8 cellular contexts compared by ENCODE assay signal in genomic region chr12:124036117-124037109, GRCh38.
A peak's percentile ranks its signal among the peaks of the same experiment; 100 is the strongest.
DNase-seq lines count a peak whose midpoint lies in the region; ATAC-seq and TF ChIP-seq lines count a peak whose summit lies in the region.

No MANE protein-coding gene starts in this region.

- intact Hi-C loops in HCT116 (cut with micrococcal nuclease) = loop anchor here (1.0 to 10.0 kb wide), 5 partner anchors 285 to 861 kb away; no protein-coding TSS in a partner anchor
- intact Hi-C loops in OCI-LY7 (cut with micrococcal nuclease; ENCODE audit: unreplicated experiment) = loop anchor here (1.0 to 5.0 kb wide), 3 partner anchors 285 to 731 kb away; no protein-coding TSS in a partner anchor
- intact Hi-C loops in psoas muscle (cut with DNase I) = loop anchor here (2.0 to 10.0 kb wide), 5 partner anchors 281 to 866 kb away; no protein-coding TSS in a partner anchor

- POLR2A ChIA-PET in HCT116 (lab: Charles Lee) = no interaction called here
- POLR2A ChIA-PET in OCI-LY7 (lab: Charles Lee) = interaction anchor here (0.8 kb wide), 1 partner anchor 1214 kb away, joined by 3 read pairs; no protein-coding TSS in a partner anchor

- DNase-seq in HCT116 (ENCODE audit: low read depth, low spot score) (peak; percentile 15), OCI-LY7 (ENCODE audit: low spot score) (peak; percentile 53), glutamatergic neuron (peak; percentile 43), psoas muscle (peak in 1 of 2 donors; percentile 36), mucosa of gallbladder (ENCODE audit: low spot score) (no peak), NK-92 (lab: John Stamatoyannopoulos, UW; ENCODE audit: unreplicated experiment) (no peak)
- DNase-seq in activated naive CD4-positive, alpha-beta T cell treated with Interleukin-2 at 50 U/mL for 16 hours = peak; percentile 42

- H3K4me1 Mint-ChIP-seq in glutamatergic neuron (ENCODE audit: low read depth, unreplicated experiment) = peaks cover 30% of the 10 kb centered on the region

- ATAC-seq in HCT116 (peak; percentile 71), psoas muscle (peak; percentile 30 to 75 (median 58))

- no peaks in the 10 kb centered on the region for H3K27me3 ChIP-seq in BLaER1 treated with 17β-estradiol and CSF1 and Interleukin-3, amounts not matched to agents 10 nM and 100 nM
- H3K27me3 ChIP-seq in HCT116 (ENCODE audit: insufficient read depth, low read length) (no peaks in the 10 kb centered on the region), psoas muscle (ENCODE audit: insufficient read depth in 3 of 3, low read length in 2 of 3) (no peaks in the 10 kb centered on the region)

- peak overlapping the region; percentile 91 for H2AFZ ChIP-seq in HCT116 (ENCODE audit: low read depth, low read length, poor library complexity, severe bottlenecking)
- peak overlapping the region; percentile 52; the same call in 1 of the 2 replicates for H2AFZ ChIP-seq in OCI-LY7 (ENCODE audit: low read length)

- RAD21 ChIA-PET in HCT116 (lab: Charles Lee; ENCODE audit: low non-redundant PET in 1 of 2, low total read pairs in 2 of 2, uncharacterized antibody in 2 of 2, unreplicated experiment in 2 of 2) = interaction anchor here in 1 of 2 experiments (1.5 kb wide), 1 partner anchor 735 kb away, joined by 3 read pairs; no protein-coding TSS in a partner anchor

- peak; percentile 83 to 94 (median 91) for TF ChIP-seq CTCF in HCT116 (IDR thresholded peaks at IDR 0.05 in 2 of 3, conservative IDR thresholded peaks at IDR 0.05 in 1 of 3; ENCODE audit: borderline replicate concordance in 1 of 3, insufficient read depth in 1 of 3, low read depth in 2 of 3, low read length in 2 of 3)
- TF ChIP-seq CTCF in OCI-LY7 (conservative IDR thresholded peaks at IDR 0.05; ENCODE audit: low read length) = peak; percentile 99
- peak; percentile 95 for TF ChIP-seq CTCF in glutamatergic neuron (IDR thresholded peaks at IDR 0.05; ENCODE audit: partially characterized antibody, unreplicated experiment)
- peak; percentile 95 for TF ChIP-seq CTCF in psoas muscle (IDR thresholded peaks at IDR 0.05)

- no peaks in the 10 kb centered on the region for H3K27me3 Mint-ChIP-seq in glutamatergic neuron (ENCODE audit: unreplicated experiment)

- no peaks in the 10 kb centered on the region for H3K79me2 ChIP-seq in HCT116 (ENCODE audit: insufficient read depth, low read length)
- H3K79me2 ChIP-seq in OCI-LY7 (ENCODE audit: insufficient read depth, low read depth, low read length) = no peaks in the 10 kb centered on the region

- no peak overlapping the region for H3K27ac ChIP-seq in BLaER1 treated with 17β-estradiol and CSF1 and Interleukin-3, amounts not matched to agents 10 nM and 100 nM
- H3K27ac ChIP-seq in HCT116 (ENCODE audit: low read depth, low read length) = no peak overlapping the region
- H3K27ac ChIP-seq in OCI-LY7 (ENCODE audit: low read depth, low read length, poor library complexity, severe bottlenecking) = no peak overlapping the region
- no peak overlapping the region for H3K27ac ChIP-seq in psoas muscle

- H3K9me3 Mint-ChIP-seq in glutamatergic neuron (ENCODE audit: unreplicated experiment) = peaks cover 1% of the 10 kb centered on the region

- H3K36me3 ChIP-seq in BLaER1 treated with 17β-estradiol and CSF1 and Interleukin-3, amounts not matched to agents 10 nM and 100 nM = no peaks in the 10 kb centered on the region
- H3K36me3 ChIP-seq in HCT116 (ENCODE audit: control insufficient read depth in 1 of 2, insufficient read depth in 2 of 2, low read length in 2 of 2) = no peaks in the 10 kb centered on the region
- no peaks in the 10 kb centered on the region for H3K36me3 ChIP-seq in OCI-LY7 (ENCODE audit: insufficient read depth, low read length)
- no peaks in the 10 kb centered on the region for H3K36me3 ChIP-seq in psoas muscle (ENCODE audit: insufficient read depth in 1 of 2, low read depth in 1 of 2)

- H3K4me2 ChIP-seq in BLaER1 treated with 17β-estradiol and CSF1 and Interleukin-3, amounts not matched to agents 10 nM and 100 nM = peak overlapping the region in 10 of 11 experiments; percentile 7 to 46 (median 26); a peak in 13 of 22 replicates
- H3K4me2 ChIP-seq in HCT116 (ENCODE audit: low read length) (no peak overlapping the region), OCI-LY7 (ENCODE audit: low read length) (no peak overlapping the region)

- H3K36me3 Mint-ChIP-seq in glutamatergic neuron (ENCODE audit: unreplicated experiment) = no peaks in the 10 kb centered on the region

- H3K27ac Mint-ChIP-seq in glutamatergic neuron (ENCODE audit: unreplicated experiment) = peak overlapping the region; percentile 2

- no peak overlapping the region for H3K4me3 ChIP-seq in BLaER1 treated with 17β-estradiol and CSF1 and Interleukin-3, amounts not matched to agents 10 nM and 100 nM
- no peak overlapping the region for H3K4me3 ChIP-seq in HCT116 (replicated peaks in 1 of 2; ENCODE audit: low read depth in 1 of 2, low read length in 2 of 2)
- no peak overlapping the region for H3K4me3 ChIP-seq in OCI-LY7 (ENCODE audit: low read depth, low read length, poor library complexity, severe bottlenecking)
- H3K4me3 ChIP-seq in psoas muscle = no peak overlapping the region

- TF ChIP-seq POLR2A in HCT116 (IDR thresholded peaks at IDR 0.05; ENCODE audit: borderline replicate concordance, extremely low read depth, insufficient read depth, insufficient read length) = no peak

- no peaks in the 10 kb centered on the region for H3K9me2 ChIP-seq in HCT116 (ENCODE audit: insufficient read depth)
- H3K9me2 ChIP-seq in OCI-LY7 (ENCODE audit: insufficient read depth, low read length) = no peaks in the 10 kb centered on the region

- H3K9ac ChIP-seq in BLaER1 treated with 17β-estradiol and CSF1 and Interleukin-3, amounts not matched to agents 10 nM and 100 nM = no peak overlapping the region
- no peak overlapping the region for H3K9ac ChIP-seq in HCT116 (ENCODE audit: low read length)

- 35 to 37% (median 35%) methylated on average over 16 of the region's 16 CpGs for WGBS in psoas muscle, 3 donors

- no peaks in the 10 kb centered on the region for H3K9me3 ChIP-seq in BLaER1 treated with 17β-estradiol and CSF1 and Interleukin-3, amounts not matched to agents 10 nM and 100 nM (replicated peaks in 1 of 11)
- H3K9me3 ChIP-seq in HCT116 (ENCODE audit: control insufficient read depth in 1 of 2, insufficient read depth in 1 of 2, low read depth in 1 of 2, low read length in 2 of 2) (no peaks in the 10 kb centered on the region), OCI-LY7 (ENCODE audit: low read length) (no peaks in the 10 kb centered on the region), psoas muscle (no peaks in the 10 kb centered on the region)

- CTCF ChIA-PET in HCT116 (lab: Charles Lee) (interaction anchor here (0.6 to 1.7 kb wide), 7 partner anchors 286 to 735 kb away, joined by 3 to 10 read pairs (median 4); no protein-coding TSS in a partner anchor), OCI-LY7 (lab: Charles Lee; ENCODE audit: unreplicated experiment) (no interaction called here)

- peaks cover 22 to 30% (median 25%) of the 10 kb centered on the region in 10 experiments for H3K4me1 ChIP-seq in BLaER1 treated with 17β-estradiol and CSF1 and Interleukin-3, amounts not matched to agents 10 nM and 100 nM
- no peaks in the 10 kb centered on the region for H3K4me1 ChIP-seq in HCT116 (ENCODE audit: control insufficient read depth in 1 of 2, insufficient read depth in 2 of 2, low read length in 2 of 2)
- no peaks in the 10 kb centered on the region for H3K4me1 ChIP-seq in OCI-LY7 (ENCODE audit: insufficient read depth, low read length, poor library complexity, severe bottlenecking)
- H3K4me1 ChIP-seq in psoas muscle = peaks cover 3% of the 10 kb centered on the region

- TF ChIP-seq RAD21 in HCT116 (IDR thresholded peaks at IDR 0.05; ENCODE audit: low read depth) = peak; percentile 95

- no peak overlapping the region for H3K4me3 Mint-ChIP-seq in glutamatergic neuron (ENCODE audit: unreplicated experiment)

- no TSS peak for BruUV-seq in HCT116 (replicated peaks; lab: Mats Ljungman, UMichigan)
- BruUV-seq in OCI-LY7 (replicated peaks; lab: Mats Ljungman, UMichigan) = no TSS peak

- H4K20me1 ChIP-seq in BLaER1 treated with 17β-estradiol and CSF1 and Interleukin-3, amounts not matched to agents 10 nM and 100 nM = no peaks in the 10 kb centered on the region
- H4K20me1 ChIP-seq in HCT116 (ENCODE audit: insufficient read depth) (no peaks in the 10 kb centered on the region), OCI-LY7 (ENCODE audit: insufficient read depth, low read length) (no peaks in the 10 kb centered on the region)

TF ChIP-seq in HCT116, 20 proteins besides CTCF, POLR2A, EP300 and RAD21:
- TF ChIP-seq SIN3A (IDR thresholded peaks at IDR 0.05; ENCODE audit: low read depth) = no peak
- TF ChIP-seq YY1 (IDR thresholded peaks at IDR 0.05; ENCODE audit: extremely low read depth, insufficient replicate concordance, low read depth, low read length) = peak; percentile 89
TF ChIP-seq in HCT116: peak in this region for 1.

Comparison
In these comparisons a context has a peak if more than half of its experiments do, and no peak if none do; other contexts are left out.
1. H3K4me2 ChIP-seq: peak in BLaER1 treated with 17β-estradiol and CSF1 and Interleukin-3, amounts not matched to agents 10 nM and 100 nM (10 of 11); none in HCT116 (single experiment) and OCI-LY7 (single experiment).
2. DNase-seq: peak in HCT116 (single experiment), OCI-LY7 (single experiment), activated naive CD4-positive, alpha-beta T cell treated with Interleukin-2 at 50 U/mL for 16 hours (single experiment) and glutamatergic neuron (single experiment); none in mucosa of gallbladder (single experiment) and NK-92 (single experiment).
3. Peak in every context shown above with its lines, with median percentiles within 50 percentile points of each other: CTCF ChIP-seq.